In genomic region chr4:110197421-110198398, GRCh38 we compare ENCODE assay signal across 8 cellular contexts.
A peak's percentile ranks its signal among the peaks of the same experiment; 100 is the strongest.
DNase-seq lines count a peak whose midpoint lies in the region; ATAC-seq and TF ChIP-seq lines count a peak whose summit lies in the region.

No MANE protein-coding gene starts in this region.

- peak overlapping the region; percentile 84 for H3K4me3 ChIP-seq in GM12875 (ENCODE audit: low read depth, low read length)
- peak overlapping the region; percentile 96 for H3K4me3 ChIP-seq in NT2/D1 (ENCODE audit: insufficient read length, low read depth)
- H3K4me3 ChIP-seq in mucosa of rectum (ENCODE audit: low read length in 2 of 2) = peak overlapping the region; percentile 77 to 80

- H3K36me3 ChIP-seq in NT2/D1 (ENCODE audit: insufficient read depth, insufficient read length, low read length) (no peaks in the 10 kb centered on the region), mucosa of rectum (ENCODE audit: control insufficient read depth in 2 of 2, insufficient read depth in 2 of 2, low read length in 2 of 2) (no peaks in the 10 kb centered on the region)

- no peaks in the 10 kb centered on the region for H3K27me3 Mint-ChIP-seq in stimulated activated naive B cell treated with anti-CD40 and anti-IgM and Interleukin-4, amounts not matched to agents 10 μg/mL and 1 μg/mL and 100 μg/mL, for 72 hours

- H3K36me3 Mint-ChIP-seq in stimulated activated naive B cell treated with anti-CD40 and anti-IgM and Interleukin-4, amounts not matched to agents 10 μg/mL and 1 μg/mL and 100 μg/mL, for 72 hours = no peaks in the 10 kb centered on the region

- H3K9me3 ChIP-seq in NT2/D1 (ENCODE audit: insufficient read depth, low read length) (no peaks in the 10 kb centered on the region), mucosa of rectum (ENCODE audit: control insufficient read depth in 2 of 2, low read length in 2 of 2) (no peaks in the 10 kb centered on the region)

- H3K27ac ChIP-seq in epithelial cell of prostate (peak overlapping the region; percentile 93), mucosa of rectum (ENCODE audit: low read depth in 2 of 2, low read length in 2 of 2) (peak overlapping the region; percentile 92 to 93)

- H3K4me1 ChIP-seq in NT2/D1 (ENCODE audit: insufficient read depth, insufficient read length) = no peaks in the 10 kb centered on the region
- peaks cover 12 to 23% of the 10 kb centered on the region in 2 donors for H3K4me1 ChIP-seq in mucosa of rectum (ENCODE audit: control insufficient read depth in 2 of 2, insufficient read depth in 2 of 2, low read length in 2 of 2)

- H3K27ac Mint-ChIP-seq in stimulated activated naive B cell treated with anti-CD40 and anti-IgM and Interleukin-4, amounts not matched to agents 10 μg/mL and 1 μg/mL and 100 μg/mL, for 72 hours = peak overlapping the region; percentile 95

- H3K27me3 ChIP-seq in NT2/D1 (ENCODE audit: insufficient read depth, insufficient read length) (no peaks in the 10 kb centered on the region), mucosa of rectum (ENCODE audit: control insufficient read depth in 2 of 2, insufficient read depth in 2 of 2, low read length in 2 of 2) (no peaks in the 10 kb centered on the region)

- peak overlapping the region; percentile 93 for H3K9ac ChIP-seq in NT2/D1 (ENCODE audit: insufficient read length, low read depth)
- peak overlapping the region; percentile 42 to 92 for H3K9ac ChIP-seq in mucosa of rectum (ENCODE audit: low read depth in 1 of 2, low read length in 2 of 2)

- no peaks in the 10 kb centered on the region for H3K9me3 Mint-ChIP-seq in stimulated activated naive B cell treated with anti-CD40 and anti-IgM and Interleukin-4, amounts not matched to agents 10 μg/mL and 1 μg/mL and 100 μg/mL, for 72 hours

- ATAC-seq in HG03095 (IDR thresholded peaks at IDR 0.05; ENCODE audit: unreplicated experiment) (peak; percentile 6), HG03571 (IDR thresholded peaks at IDR 0.05; ENCODE audit: unreplicated experiment) (no peak)
- peak; percentile 28 to 31 for ATAC-seq in stimulated activated naive B cell treated with anti-CD40 and anti-IgM and Interleukin-4, amounts not matched to agents 10 μg/mL and 1 μg/mL and 100 μg/mL, for 72 hours (replicated peaks)

- no peak for TF ChIP-seq CTCF in GM12875 (IDR thresholded peaks at IDR 0.05; ENCODE audit: borderline replicate concordance, insufficient read depth, low read depth, low read length)

- H3K4me3 Mint-ChIP-seq in stimulated activated naive B cell treated with anti-CD40 and anti-IgM and Interleukin-4, amounts not matched to agents 10 μg/mL and 1 μg/mL and 100 μg/mL, for 72 hours = peak overlapping the region; percentile 88 to 94

- H3K4me1 Mint-ChIP-seq in stimulated activated naive B cell treated with anti-CD40 and anti-IgM and Interleukin-4, amounts not matched to agents 10 μg/mL and 1 μg/mL and 100 μg/mL, for 72 hours = peaks cover 12 to 41% of the 10 kb centered on the region in 2 donors

- no peak for DNase-seq in NT2/D1 (ENCODE audit: low read depth, low spot score)
- DNase-seq in activated T-cell treated with anti-CD3 and anti-CD28 coated beads, Interleukin-2, amount 50 U/mL, for 1 hour = peak; percentile 42
- no peak for DNase-seq in epithelial cell of prostate (ENCODE audit: low read depth, low spot score)
- peak; percentile 26 for DNase-seq in stimulated activated naive B cell treated with anti-CD40 and anti-IgM and Interleukin-4, amounts not matched to agents 10 μg/mL and 1 μg/mL and 100 μg/mL, for 72 hours

Comparison
In these comparisons a context has a peak if more than half of its experiments do, and no peak if none do; other contexts are left out.
1. DNase-seq: peak in activated T-cell treated with anti-CD3 and anti-CD28 coated beads, Interleukin-2, amount 50 U/mL, for 1 hour (single experiment) and stimulated activated naive B cell treated with anti-CD40 and anti-IgM and Interleukin-4, amounts not matched to agents 10 μg/mL and 1 μg/mL and 100 μg/mL, for 72 hours (single experiment); none in NT2/D1 (single experiment) and epithelial cell of prostate (single experiment).
2. Peak in every context shown above with its lines, with median percentiles within 50 percentile points of each other: H3K4me3 ChIP-seq.